ENCODE assay signal across 15 cellular contexts in the genomic region with DNA sequence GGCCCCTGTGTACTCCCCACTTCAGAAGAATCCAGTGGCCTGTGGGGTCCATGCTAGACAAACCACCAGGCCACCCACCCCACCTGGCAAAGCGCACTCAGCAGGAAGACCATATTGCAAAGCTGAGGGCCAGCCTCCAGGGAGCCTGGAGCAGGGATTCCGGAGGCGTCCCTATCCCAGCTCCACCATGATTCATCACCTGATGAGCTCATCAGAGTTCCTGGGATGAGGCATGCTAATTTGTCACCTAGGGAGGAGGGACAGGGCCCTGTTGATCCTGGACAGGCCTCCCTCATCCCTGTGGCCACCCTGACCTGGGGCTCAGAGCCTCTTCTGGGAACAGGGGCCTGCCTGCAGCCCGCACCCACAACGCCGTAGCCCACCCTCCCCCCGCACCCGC.
DNase-seq lines count a peak whose midpoint lies in the region.
"Had no signal": no experiment of that assay in that cellular context is flagged by ENCODE, and none has a peak within 500 bp of the region (broad histone marks: within the 10 kb centered on the region; RNA-seq: fewer than 3 reads in every experiment).

No MANE protein-coding gene starts in this region.

- H3K27ac ChIP-seq in BLaER1 = peak overlapping the region; percentile 62; the same call in 1 of the 2 replicates
- peak overlapping the region; percentile 42; the same call in 1 of the 2 replicates for H3K27ac ChIP-seq in HUES6 (ENCODE audit: low read depth, low read length)
- H3K27ac ChIP-seq: coronary artery, ovary had no signal

- H3K9me3 ChIP-seq in BLaER1 (no peaks in the 10 kb centered on the region), HUES6 (ENCODE audit: control insufficient read depth, insufficient read depth, low read depth, low read length) (no peaks in the 10 kb centered on the region)
- H3K9me3 ChIP-seq: Caco-2, ovary, transverse colon had no signal

- H3K9ac ChIP-seq in BLaER1 (no peak overlapping the region), HUES6 (ENCODE audit: low read length) (peak overlapping the region; percentile 51)

- no peak overlapping the region for H3K4me3 ChIP-seq in BLaER1
- no peak overlapping the region for H3K4me3 ChIP-seq in HUES6 (ENCODE audit: low read depth, low read length)
- H3K4me3 ChIP-seq: coronary artery, ovary, transverse colon had no signal

- H3K36me3 ChIP-seq in BLaER1 (peaks cover 35% of the 10 kb centered on the region), HUES6 (ENCODE audit: control insufficient read depth, insufficient read depth, low read length) (0 out of 2 replicates have a peak, but pooled peaks cover 2% of the 10 kb centered on the region)
- H3K36me3 ChIP-seq: ovary, transverse colon had no signal

- H3K27me3 ChIP-seq in BLaER1 (no peaks in the 10 kb centered on the region), HUES6 (ENCODE audit: control insufficient read depth, insufficient read depth, low read length) (no peaks in the 10 kb centered on the region)
- H3K27me3 ChIP-seq: ovary, transverse colon had no signal

- H3K4me2 ChIP-seq in BLaER1 = peak overlapping the region; percentile 55

- H3K4me1 ChIP-seq in BLaER1 = peaks cover 60% of the 10 kb centered on the region
- H3K4me1 ChIP-seq in HUES6 (ENCODE audit: control insufficient read depth, insufficient read depth, low read length) = peaks cover 47% of the 10 kb centered on the region
- H3K4me1 ChIP-seq: Caco-2 had no signal

- H4K20me1 ChIP-seq in BLaER1 = peaks cover 92% of the 10 kb centered on the region

- peak; percentile 74 for DNase-seq in astrocyte of the hippocampus (ENCODE audit: low read depth, low spot score)
- peak; percentile 59 for DNase-seq in kidney glomerular epithelial cell (lab: John Stamatoyannopoulos, UW)
- no peak for DNase-seq in NCI-H446 treated with DMSO at 0.1 percent for 48 hours (lab: John Stamatoyannopoulos, UW)
- no peak for DNase-seq in GOT3 (lab: John Stamatoyannopoulos, UW)
- DNase-seq in NCI-H1694 (lab: John Stamatoyannopoulos, UW) = no peak
- DNase-seq in epidermal melanocyte (ENCODE audit: insufficient read length, low spot score) = no peak
- DNase-seq: activated T-cell treated with anti-CD3 and anti-CD28 coated beads, Interleukin-2, amount 50 U/mL, for 4 hours; Caco-2; KBM-7; NK-92 treated with Interleukin-12 subunit alpha and Interleukin-12 subunit beta, amount 100 ng/mL, for 24 hours; ovary had no signal

Comparison
In these comparisons a context has a peak if more than half of its experiments do, and no peak if none do; other contexts are left out.
1. DNase-seq: peak in astrocyte of the hippocampus (single experiment) and kidney glomerular epithelial cell (single experiment); none in NCI-H446 treated with DMSO at 0.1 percent for 48 hours (single experiment), GOT3 (single experiment), NCI-H1694 (single experiment) and epidermal melanocyte (single experiment).